In the genomic region with DNA sequence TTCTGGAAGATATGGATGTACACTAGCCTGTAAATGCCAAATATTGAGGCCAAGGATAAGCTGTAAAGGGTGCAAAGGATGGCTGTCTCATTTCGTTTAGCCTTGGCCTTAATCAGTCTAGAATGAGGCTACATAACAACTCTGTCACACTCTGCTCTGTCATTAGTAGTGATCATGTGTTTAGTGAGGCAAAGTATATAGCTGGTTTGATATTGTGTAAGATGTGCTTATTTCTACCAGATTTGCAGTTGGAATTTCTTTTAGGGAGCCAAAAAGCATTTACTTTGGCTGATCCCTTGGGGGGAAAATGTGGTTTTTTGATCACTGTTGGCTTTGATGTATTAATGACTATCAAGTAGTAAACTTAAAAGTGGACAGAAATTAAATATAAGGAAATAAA, we compare ENCODE assay signal across 29 cellular contexts.
"Had no signal": no experiment of that assay in that cellular context is flagged by ENCODE, and none has a peak within 500 bp of the region (broad histone marks: within the 10 kb centered on the region; RNA-seq: fewer than 3 reads in every experiment).

No MANE protein-coding gene starts in this region.

- H3K27ac ChIP-seq: adrenal gland, body of pancreas, WERI-Rb-1 had no signal

- FAIRE-seq: colon, endometrium, frontal cortex had no signal

- H3K9me3 ChIP-seq: adrenal gland, body of pancreas had no signal

- DNase-seq: activated B cell treated with CpG ODN at 0.5 μM for 24 hours; activated CD4-positive, alpha-beta T cell treated with anti-CD3 and anti-CD28 coated beads for 48 hours; activated CD4-positive, alpha-beta T cell treated with anti-CD3 and anti-CD28 coated beads, Interleukin-2, amount 50 U/mL, for 1 hour; activated CD4-positive, alpha-beta T cell treated with anti-CD3 and anti-CD28 coated beads, Interleukin-2, amount 50 U/mL, for 48 hours; activated CD8-positive, alpha-beta memory T cell treated with anti-CD3 and anti-CD28 coated beads for 24 hours; activated CD8-positive, alpha-beta T cell treated with anti-CD3 and anti-CD28 coated beads for 36 hours; activated effector memory CD4-positive, alpha-beta T cell treated with anti-CD3 and anti-CD28 coated beads, Interleukin-2, amount 50 U/mL, for 16 hours; activated naive CD4-positive, alpha-beta T cell treated with anti-CD3 and anti-CD28 coated beads for 36 hours; activated naive CD8-positive, alpha-beta T cell treated with anti-CD3 and anti-CD28 coated beads for 36 hours; activated naive CD8-positive, alpha-beta T cell treated with anti-CD3 and anti-CD28 coated beads, Interleukin-2, amount 50 U/mL, for 24 hours; activated T-cell treated with anti-CD3 and anti-CD28 coated beads, Interleukin-2, amount 50 U/mL, for 1 hour; activated T-cell treated with anti-CD3 and anti-CD28 coated beads, Interleukin-2, amount 50 U/mL, for 48 hours; adrenal gland; amygdala; aorta; body of pancreas; caudate nucleus; effector CD8-positive, alpha-beta T cell; foreskin fibroblast; head of caudate nucleus; T-helper 1 cell; T-helper 17 cell; T1000; WERI-Rb-1 had no signal

- H3K4me1 ChIP-seq: body of pancreas had no signal

- H3K27me3 ChIP-seq: adrenal gland, body of pancreas had no signal

- H3K36me3 ChIP-seq: adrenal gland, WERI-Rb-1 had no signal

- H3K4me3 ChIP-seq: adrenal gland, body of pancreas had no signal

- ATAC-seq: activated CD4-positive, CD25-positive, alpha-beta regulatory T cell treated with anti-CD3 and anti-CD28 coated beads, Interleukin-2, amount 50 U/mL, for 24 hours; activated CD8-positive, alpha-beta T cell treated with anti-CD3 and anti-CD28 coated beads for 36 hours; activated naive CD8-positive, alpha-beta T cell treated with anti-CD3 and anti-CD28 coated beads, Interleukin-2, amount 50 U/mL, for 24 hours; body of pancreas; esophagus mucosa; T-helper 17 cell had no signal
